In the genomic region with DNA sequence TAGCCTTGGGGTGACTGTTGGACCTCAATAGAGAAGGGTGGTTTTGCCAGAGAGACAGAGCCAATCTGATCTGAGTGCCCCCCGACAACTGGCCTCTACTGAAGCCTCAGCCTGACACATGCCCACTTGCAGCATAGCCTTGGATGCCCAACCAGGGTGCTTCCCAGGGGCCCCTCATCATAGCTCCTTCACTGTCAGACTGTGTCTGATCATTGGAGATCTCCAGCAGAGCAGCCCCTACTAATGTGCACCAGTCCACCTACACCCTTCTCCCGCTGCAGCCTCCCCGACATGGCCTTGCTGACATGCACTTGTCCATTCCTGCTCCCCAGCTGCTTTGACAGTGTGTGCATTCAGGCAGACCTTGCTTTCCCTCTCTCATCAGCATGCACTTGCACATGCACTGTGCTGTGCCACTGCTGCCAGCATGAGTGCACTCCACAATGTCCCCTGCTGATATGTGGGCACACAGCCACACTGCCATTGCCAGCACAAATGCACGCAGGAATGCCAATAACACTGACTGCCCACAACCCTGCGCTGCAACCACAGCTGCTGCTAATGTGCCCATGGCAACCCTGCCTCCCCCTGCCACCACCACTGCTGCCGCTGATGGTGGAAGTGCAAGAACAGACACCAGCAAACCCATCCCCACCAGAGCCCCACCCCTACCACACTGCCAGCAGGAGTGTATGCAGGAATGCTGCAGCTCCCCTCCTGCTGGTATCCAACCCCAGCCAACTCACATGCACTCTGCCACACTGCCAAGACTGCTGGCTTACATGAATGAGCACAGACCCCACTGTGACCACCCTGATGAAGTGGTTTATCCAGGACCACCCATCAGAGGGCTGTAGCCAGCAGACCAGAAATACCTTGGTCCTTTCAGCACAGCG, we compare ENCODE assay signal across 21 cellular contexts.
A peak's percentile ranks its signal among the peaks of the same experiment; 100 is the strongest.
DNase-seq lines count a peak whose midpoint lies in the region; ATAC-seq and TF ChIP-seq lines count a peak whose summit lies in the region.
"Had no signal": no experiment of that assay in that cellular context is flagged by ENCODE, and none has a peak within 500 bp of the region (broad histone marks: within the 10 kb centered on the region; RNA-seq: fewer than 3 reads in every experiment).

No MANE protein-coding gene starts in this region.

- intact Hi-C loops in IMR-90 (cut with micrococcal nuclease): no loop called here
- intact Hi-C loops in PC-9 (cut with micrococcal nuclease; ENCODE audit: unreplicated experiment): no loop called here
- intact Hi-C loops in sciatic nerve (cut with DNase I): no loop called here

- no peak overlapping the region for H4K5ac ChIP-seq in IMR-90 (ENCODE audit: low read depth, low read length)

- H3K18ac ChIP-seq in IMR-90 (ENCODE audit: low read depth, low read length): no peak overlapping the region

- no peak overlapping the region for H2AK5ac ChIP-seq in IMR-90 (ENCODE audit: low read depth, low read length)

- peak; percentile 1 for DNase-seq in EH (ENCODE audit: low read depth)
- DNase-seq in IMR-90: no peak
- DNase-seq in myocyte (ENCODE audit: low read depth): peak; percentile 18
- DNase-seq in PC-9: no peak
- DNase-seq in GF-D8 (lab: John Stamatoyannopoulos, UW): no peak
- no peak for DNase-seq in sciatic nerve (ENCODE audit: low spot score)
- DNase-seq: ACHN; CD4-positive, CD25-positive, alpha-beta regulatory T cell; MM.1S; NCI-H1105; NCI-H1930; NCI-H2171; NCI-H446 treated with DMSO at 0.1 percent for 48 hours; NCI-H748 treated with DMSO at 0.1 percent for 48 hours; Peyer's patch; Right ventricle myocardium superior had no signal

- no peak overlapping the region for H3K56ac ChIP-seq in IMR-90 (ENCODE audit: extremely low read depth, insufficient read depth, low read length)

- no peak overlapping the region for H2AK9ac ChIP-seq in IMR-90 (replicated peaks; ENCODE audit: low read depth, low read length, poor library complexity)

- no peaks in the 10 kb centered on the region for H3K9me2 ChIP-seq in PC-9 (ENCODE audit: insufficient read depth)

- H3K27me3 ChIP-seq in IMR-90 (ENCODE audit: control insufficient read depth, insufficient read depth, low read length): peaks cover 2% of the 10 kb centered on the region
- H3K27me3 ChIP-seq in gastroesophageal sphincter: no peaks in the 10 kb centered on the region
- H3K27me3 ChIP-seq in PC-9 (ENCODE audit: insufficient read depth, low read depth): no peaks in the 10 kb centered on the region
- H3K27me3 ChIP-seq: Peyer's patch had no signal

- no peak overlapping the region for H3K14ac ChIP-seq in IMR-90 (replicated peaks; ENCODE audit: low read depth, low read length)

- H2BK15ac ChIP-seq in IMR-90 (ENCODE audit: low read depth, low read length): no peak overlapping the region

- H2BK20ac ChIP-seq in IMR-90 (ENCODE audit: low read depth, low read length): no peak overlapping the region

- 41% methylated on average over 5 of the region's 7 CpGs; no CpG with 5 or more reads in 1 of the 2 experiments for WGBS in IMR-90 (ENCODE audit: extremely low coverage in 2 of 2, insufficient read length in 1 of 2), 2 experiments
- WGBS in gastroesophageal sphincter (ENCODE audit: low coverage in 1 of 2), 2 donors: 83% methylated on average over 1 of the region's 7 CpGs; no CpG with 5 or more reads in 1 of the 2 donors

- no peak for TF ChIP-seq EP300 in gastroesophageal sphincter (IDR thresholded peaks at IDR 0.05)

- H3K4me2 ChIP-seq in IMR-90 (ENCODE audit: low read depth, low read length) (no peak overlapping the region), PC-9 (no peak overlapping the region)

- TF ChIP-seq CTCF in IMR-90 (conservative IDR thresholded peaks at IDR 0.05; ENCODE audit: low read depth, low read length): no peak
- TF ChIP-seq CTCF in gastroesophageal sphincter (IDR thresholded peaks at IDR 0.05): no peak
- TF ChIP-seq CTCF in PC-9 (conservative IDR thresholded peaks at IDR 0.05): no peak

- H3K4me3 ChIP-seq in IMR-90 (ENCODE audit: insufficient read depth, low read depth, low read length) (no peak overlapping the region), gastroesophageal sphincter (no peak overlapping the region), PC-9 (no peak overlapping the region)
- H3K4me3 ChIP-seq: K562, Peyer's patch had no signal

- in situ Hi-C loops in IMR-90 (cut with MboI; ENCODE audit: low sequenced_read_pairs): no loop called here

- H2BK5ac ChIP-seq in IMR-90 (ENCODE audit: low read depth, low read length, poor library complexity, severe bottlenecking): no peak overlapping the region

- H3K36me3 ChIP-seq in IMR-90 (ENCODE audit: control insufficient read depth, insufficient read depth, low read length) (no peaks in the 10 kb centered on the region), gastroesophageal sphincter (no peaks in the 10 kb centered on the region), PC-9 (ENCODE audit: low read depth) (no peaks in the 10 kb centered on the region)
- H3K36me3 ChIP-seq: Peyer's patch had no signal

- H3K4ac ChIP-seq in IMR-90 (ENCODE audit: low read depth, low read length): no peak overlapping the region

- no peaks in the 10 kb centered on the region for H3F3A ChIP-seq in PC-9 (ENCODE audit: insufficient read depth, low read depth)

- dilution Hi-C loops in IMR-90 (cut with HindIII; ENCODE audit: low sequenced_read_pairs, unreplicated experiment): no loop called here

- H4K8ac ChIP-seq in IMR-90 (ENCODE audit: low read depth in 2 of 2, low read length in 2 of 2): no peak overlapping the region

- H3K4me1 ChIP-seq in IMR-90 (ENCODE audit: control insufficient read depth, insufficient read depth, low read length) (no peaks in the 10 kb centered on the region), gastroesophageal sphincter (no peaks in the 10 kb centered on the region), PC-9 (replicated peaks; ENCODE audit: insufficient read depth) (no peaks in the 10 kb centered on the region)
- H3K4me1 ChIP-seq: Peyer's patch had no signal

- H3K79me2 ChIP-seq in PC-9 (ENCODE audit: low read depth): no peaks in the 10 kb centered on the region

- H3K9ac ChIP-seq in IMR-90 (ENCODE audit: low read depth, low read length): no peak overlapping the region

- no peak overlapping the region for H4K91ac ChIP-seq in IMR-90 (ENCODE audit: insufficient read depth, low read depth, low read length)

- no peak for ATAC-seq in IMR-90 (ENCODE audit: low read depth)
- peak; percentile 28 for ATAC-seq in gastroesophageal sphincter
- ATAC-seq in GM19035 (IDR thresholded peaks at IDR 0.05; ENCODE audit: unreplicated experiment): no peak
- no peak for ATAC-seq in sciatic nerve
- ATAC-seq: HCT116, K562, SK-N-SH treated with all-trans-retinoic acid at 6 μM for 48 hours had no signal

- no peak for TF ChIP-seq RAD21 in IMR-90 (IDR thresholded peaks at IDR 0.05; ENCODE audit: low read length)

- no peak for TF ChIP-seq POLR2A in IMR-90 (IDR thresholded peaks at IDR 0.05; ENCODE audit: low read depth, low read length)
- no peak for TF ChIP-seq POLR2A in gastroesophageal sphincter (IDR thresholded peaks at IDR 0.05)

- H3K9me3 ChIP-seq in IMR-90 (ENCODE audit: control insufficient read depth, insufficient read depth, low read length): 0 out of 2 replicates have a peak, but pooled peaks cover 3% of the 10 kb centered on the region
- no peaks in the 10 kb centered on the region for H3K9me3 ChIP-seq in gastroesophageal sphincter
- H3K9me3 ChIP-seq in PC-9 (ENCODE audit: insufficient read depth, low read depth): no peaks in the 10 kb centered on the region
- H3K9me3 ChIP-seq: Peyer's patch had no signal

- CTCF ChIA-PET in IMR-90 (lab: Yijun Ruan, JAX): no interaction called here
- CTCF ChIA-PET in PC-9 (lab: Charles Lee): no interaction called here

- no peaks in the 10 kb centered on the region for H3K79me1 ChIP-seq in IMR-90 (ENCODE audit: low read depth in 1 of 2, low read length in 2 of 2)

- POLR2A ChIA-PET in IMR-90 (lab: Charles Lee; ENCODE audit: unreplicated experiment): no interaction called here
- POLR2A ChIA-PET in PC-9 (lab: Charles Lee; ENCODE audit: unreplicated experiment): no interaction called here

- no peak overlapping the region for H2BK120ac ChIP-seq in IMR-90 (ENCODE audit: low read depth, low read length)

- no TSS peak for BruUV-seq in IMR-90 (replicated peaks; lab: Mats Ljungman, UMichigan)
- BruUV-seq in PC-9 (replicated peaks; lab: Mats Ljungman, UMichigan): no TSS peak

- H3K27ac ChIP-seq in IMR-90 (ENCODE audit: insufficient read depth, low read length): no peak overlapping the region
- H3K27ac ChIP-seq in gastroesophageal sphincter: no peak overlapping the region
- no peak overlapping the region for H3K27ac ChIP-seq in PC-9
- H3K27ac ChIP-seq: Peyer's patch had no signal

- no peak overlapping the region for H3K23ac ChIP-seq in IMR-90 (ENCODE audit: low read depth, low read length)

- no peaks in the 10 kb centered on the region for H3K9me1 ChIP-seq in IMR-90 (ENCODE audit: insufficient read depth, low read length)

- peak overlapping the region; percentile 51 for H2AFZ ChIP-seq in IMR-90 (replicated peaks; ENCODE audit: low read length, poor library complexity)
- no peak overlapping the region for H2AFZ ChIP-seq in PC-9

- H4K20me1 ChIP-seq in IMR-90 (ENCODE audit: insufficient read depth, low read length) (no peaks in the 10 kb centered on the region), PC-9 (ENCODE audit: insufficient read depth) (no peaks in the 10 kb centered on the region)

TF ChIP-seq in IMR-90, 13 proteins besides CTCF, POLR2A, EP300 and RAD21 (continues in another document):
- TF ChIP-seq CEBPB (IDR thresholded peaks at IDR 0.05; ENCODE audit: low read depth, low read length): no peak
- TF ChIP-seq RFX5 (IDR thresholded peaks at IDR 0.05; ENCODE audit: low read depth, low read length): no peak
- no peak for TF ChIP-seq NFE2L2 (IDR thresholded peaks at IDR 0.05; ENCODE audit: low read depth, low read length)
- TF ChIP-seq BHLHE40 (IDR thresholded peaks at IDR 0.05; ENCODE audit: low read depth, low read length): no peak
- TF ChIP-seq MXI1 (IDR thresholded peaks at IDR 0.05; ENCODE audit: borderline replicate concordance, low read depth, low read length): no peak
- TF ChIP-seq, protein P1, sequence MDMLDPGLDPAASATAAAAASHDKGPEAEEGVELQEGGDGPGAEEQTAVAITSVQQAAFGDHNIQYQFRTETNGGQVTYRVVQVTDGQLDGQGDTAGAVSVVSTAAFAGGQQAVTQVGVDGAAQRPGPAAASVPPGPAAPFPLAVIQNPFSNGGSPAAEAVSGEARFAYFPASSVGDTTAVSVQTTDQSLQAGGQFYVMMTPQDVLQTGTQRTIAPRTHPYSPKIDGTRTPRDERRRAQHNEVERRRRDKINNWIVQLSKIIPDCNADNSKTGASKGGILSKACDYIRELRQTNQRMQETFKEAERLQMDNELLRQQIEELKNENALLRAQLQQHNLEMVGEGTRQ (IDR thresholded peaks at IDR 0.05; ENCODE audit: low read depth, low read length): no peak

Comparison
In these comparisons a context has a peak if more than half of its experiments do, and no peak if none do; other contexts are left out.
1. DNase-seq: peak in EH (single experiment) and myocyte (single experiment); none in IMR-90 (single experiment), PC-9 (0 of 2), GF-D8 (single experiment) and sciatic nerve (single experiment).